Comparison of ENCODE assay signal across 26 cellular contexts in genomic region chr11:130533871-130534270, GRCh38.
"Had no signal": no experiment of that assay in that cellular context is flagged by ENCODE, and none has a peak within 500 bp of the region (broad histone marks: within the 10 kb centered on the region; RNA-seq: fewer than 3 reads in every experiment).

No MANE protein-coding gene starts in this region.

- H3K4me3 ChIP-seq: K562, Peyer's patch, SK-N-MC had no signal

- H3K9me3 ChIP-seq: Peyer's patch had no signal

- DNase-seq: activated CD4-positive, alpha-beta memory T cell treated with anti-CD3 and anti-CD28 coated beads, Interleukin-2, amount 10 ng/mL, durations not matched to agents 7 days and 5 days; activated CD4-positive, alpha-beta T cell treated with anti-CD3 and anti-CD28 coated beads for 1 hour; activated CD4-positive, alpha-beta T cell treated with anti-CD3 and anti-CD28 coated beads for 48 hours; activated CD8-positive, alpha-beta memory T cell treated with anti-CD3 and anti-CD28 coated beads for 24 hours; activated CD8-positive, alpha-beta memory T cell treated with anti-CD3 and anti-CD28 coated beads, Interleukin-2, amount 10 ng/mL, durations not matched to agents 7 days and 5 days; activated CD8-positive, alpha-beta memory T cell treated with anti-CD3 and anti-CD28 coated beads, Interleukin-2, amount 50 U/mL, for 48 hours; activated effector memory CD4-positive, alpha-beta T cell treated with Interleukin-2 at 50 U/mL for 16 hours; activated naive CD4-positive, alpha-beta T cell treated with anti-CD3 and anti-CD28 coated beads, Interleukin-2, amount 10 ng/mL, durations not matched to agents 7 days and 5 days; activated naive CD8-positive, alpha-beta T cell treated with anti-CD3 and anti-CD28 coated beads, Interleukin-2, amount 50 U/mL, for 24 hours; activated T-cell treated with anti-CD3 and anti-CD28 coated beads, Interleukin-2, amount 50 U/mL, for 48 hours; anterior cingulate cortex; caudate nucleus; cerebellar nuclear complex; NCI-H1092 treated with DMSO at 0.1 percent for 48 hours; NCI-H146; NCI-H187; NCI-H2029 treated with DMSO at 0.1 percent for 48 hours; NCI-H2107; NCI-H2171; NCI-H510A; Peyer's patch; RPMI8226; SIG-M5; T1000 had no signal

- H3K36me3 ChIP-seq: Peyer's patch had no signal

- H3K27me3 ChIP-seq: Peyer's patch had no signal

- H3K4me1 ChIP-seq: Peyer's patch had no signal

- H3K27ac ChIP-seq: Peyer's patch, SK-N-MC had no signal
